In the genomic region with DNA sequence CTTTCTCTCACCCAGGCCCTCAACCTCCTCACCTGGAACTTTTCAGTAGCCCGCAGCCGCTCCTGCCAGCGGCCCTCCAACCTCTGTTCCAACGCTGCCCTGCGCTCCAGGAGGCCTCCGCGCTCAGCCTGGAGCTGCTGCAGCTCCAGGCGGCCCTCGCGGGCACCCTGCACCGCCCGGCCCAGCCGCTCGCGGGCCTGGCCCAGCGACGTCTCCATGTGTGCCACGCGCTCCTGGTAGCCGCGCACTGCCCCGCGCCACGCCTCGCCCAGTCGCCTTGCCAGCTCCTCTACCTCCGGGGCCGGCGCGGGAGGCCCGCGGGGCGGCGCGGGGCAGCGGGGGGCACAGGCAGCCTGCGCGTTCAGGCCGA, we compare ENCODE assay signal across 1 cellular context.
TF ChIP-seq lines count a peak whose summit lies in the region.

No MANE protein-coding gene starts in this region.

TF ChIP-seq in IMR-90, 13 proteins besides CTCF, POLR2A, EP300 and RAD21:
- no peak for TF ChIP-seq MXI1 (IDR thresholded peaks at IDR 0.05; ENCODE audit: borderline replicate concordance, low read depth, low read length)
- no peak for TF ChIP-seq NFE2L2 (IDR thresholded peaks at IDR 0.05; ENCODE audit: low read depth, low read length)
